Comparison of ENCODE assay signal across 8 cellular contexts in the genomic region with DNA sequence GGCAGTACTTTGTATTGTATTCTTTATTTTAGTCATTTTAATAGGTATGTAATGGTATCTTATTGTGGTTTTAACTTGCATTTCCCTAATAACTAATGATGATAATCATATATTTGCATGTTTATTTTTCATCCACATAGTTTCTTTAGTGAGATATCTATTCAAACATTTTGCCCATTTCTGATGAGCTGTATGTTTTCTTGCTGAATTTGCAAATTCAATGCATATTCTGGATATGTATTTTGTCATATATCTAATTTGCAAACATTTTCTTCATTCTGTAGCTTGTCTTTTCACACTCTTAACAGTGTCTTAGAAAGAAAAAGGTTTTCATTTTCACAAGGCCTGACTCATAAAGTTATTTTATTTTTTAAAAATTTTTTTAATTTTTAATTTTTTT.
"Had no signal": no experiment of that assay in that cellular context is flagged by ENCODE, and none has a peak within 500 bp of the region (broad histone marks: within the 10 kb centered on the region; RNA-seq: fewer than 3 reads in every experiment).

No MANE protein-coding gene starts in this region.

- DNase-seq: H9, HCEC 1CT, Kasumi-1, KG1 had no signal

- H3K4me2 ChIP-seq: GM23338 had no signal

- H3K4me3 ChIP-seq: GM23338 had no signal

- FAIRE-seq: H1, H54 had no signal

- ATAC-seq: GM23338 had no signal

- H3K27ac ChIP-seq: HL-60 had no signal

- H2AFZ ChIP-seq: GM23338 had no signal
